Comparison of ENCODE assay signal across 13 cellular contexts in the genomic region with DNA sequence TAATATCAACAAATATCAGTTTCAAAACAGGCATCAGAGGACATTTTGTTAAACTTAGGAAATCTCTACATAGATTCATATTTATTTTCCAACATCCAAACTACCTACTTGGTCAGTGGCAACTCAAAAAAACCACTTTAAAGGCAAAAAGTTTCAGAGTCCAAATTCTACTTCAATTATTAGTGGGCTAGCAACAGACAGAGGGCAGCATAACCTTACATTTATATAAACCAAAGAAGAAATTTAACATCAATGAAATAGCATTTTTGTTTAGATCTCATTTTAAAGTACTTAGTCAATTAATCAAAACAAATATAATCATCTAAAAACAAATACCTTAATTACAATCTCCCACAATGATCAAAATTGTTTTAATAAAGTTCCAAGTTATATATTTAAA. TPM values are rescaled to one million over a fixed set of nuclear protein-coding genes. Genes with fewer than 3 reads are reported as not detected.
DNase-seq lines count a peak whose midpoint lies in the region; ATAC-seq, FAIRE-seq and TF ChIP-seq lines count a peak whose summit lies in the region.
"Had no signal": no experiment of that assay in that cellular context is flagged by ENCODE, and none has a peak within 500 bp of the region (broad histone marks: within the 10 kb centered on the region; RNA-seq: fewer than 3 reads in every experiment).

No MANE protein-coding gene starts in this region.

- CTCF ChIA-PET in activated CD4-positive, alpha-beta memory T cell treated with anti-CD3 and anti-CD28 coated beads for 36 hours (lab: Charles Lee): interaction anchor here (1.9 kb wide), 1 partner anchor 262 kb away, joined by 8 read pairs; no protein-coding TSS in a partner anchor

- no peak overlapping the region for H2BK15ac ChIP-seq in H9 (ENCODE audit: low read depth, low read length)

- H3K79me1 ChIP-seq in H9 (ENCODE audit: insufficient read depth, low read depth, low read length, poor library complexity, severe bottlenecking): no peaks in the 10 kb centered on the region

- H3K9me3 ChIP-seq in H9 (ENCODE audit: control insufficient read depth, low read depth, low read length) (no peaks in the 10 kb centered on the region), astrocyte (ENCODE audit: insufficient read depth, low read depth, low read length) (no peaks in the 10 kb centered on the region), SJCRH30 (replicated peaks) (no peaks in the 10 kb centered on the region)
- H3K9me3 ChIP-seq: upper lobe of left lung had no signal

- H3K56ac ChIP-seq in H9 (ENCODE audit: insufficient read length, low read depth, low read length): no peak overlapping the region

- H3K23me2 ChIP-seq in H9 (ENCODE audit: insufficient read length, low read depth, low read length, poor library complexity, severe bottlenecking): no peaks in the 10 kb centered on the region

- H3K4me3 ChIP-seq in astrocyte (ENCODE audit: insufficient read depth, low read depth, low read length) (no peak overlapping the region), SJCRH30 (no peak overlapping the region)
- H3K4me3 ChIP-seq: upper lobe of left lung had no signal

- no peak overlapping the region for H3T11ph ChIP-seq in H9 (ENCODE audit: low read length)

- H3K18ac ChIP-seq in H9 (ENCODE audit: insufficient read length, low read depth, low read length): no peak overlapping the region

- no peaks in the 10 kb centered on the region for H3K9me3 Mint-ChIP-seq in H9
- H3K9me3 Mint-ChIP-seq in astrocyte (ENCODE audit: unreplicated experiment): no peaks in the 10 kb centered on the region
- H3K9me3 Mint-ChIP-seq in activated CD4-positive, alpha-beta memory T cell treated with anti-CD3 and anti-CD28 coated beads for 36 hours: no peaks in the 10 kb centered on the region
- H3K9me3 Mint-ChIP-seq: activated T-cell treated with anti-CD3 and anti-CD28 coated beads, Interleukin-2, amount 50 U/mL, for 24 hours had no signal

- H4K5ac ChIP-seq in H9 (ENCODE audit: insufficient read length, low read depth, low read length): no peak overlapping the region

- POLR2A ChIA-PET in activated CD4-positive, alpha-beta memory T cell treated with anti-CD3 and anti-CD28 coated beads for 36 hours (lab: Charles Lee): no interaction called here

- H2BK20ac ChIP-seq in H9 (ENCODE audit: low read depth, low read length, poor library complexity, severe bottlenecking): no peak overlapping the region

- no peak for ATAC-seq in GM21360 (IDR thresholded peaks at IDR 0.05; ENCODE audit: unreplicated experiment)

- FAIRE-seq in astrocyte (lab: Jason Lieb, UNC) (peak; percentile 17), islet of Langerhans (lab: Jason Lieb, UNC) (peak; percentile 97)

- no peak overlapping the region for H3K14ac ChIP-seq in H9 (ENCODE audit: insufficient read depth, low read length)

- H4K8ac ChIP-seq in H9 (replicated peaks; ENCODE audit: insufficient read length, low read depth, low read length): no peak overlapping the region

- H3K36me3 Mint-ChIP-seq in H9 (ENCODE audit: insufficient read depth in 1 of 3, low read depth in 3 of 3): peaks cover 0 to 5% (median 2%) of the 10 kb centered on the region in 3 experiments; a peak in 2 of 7 replicates
- no peaks in the 10 kb centered on the region for H3K36me3 Mint-ChIP-seq in astrocyte (ENCODE audit: low read depth, unreplicated experiment)
- H3K36me3 Mint-ChIP-seq in activated CD4-positive, alpha-beta memory T cell treated with anti-CD3 and anti-CD28 coated beads for 36 hours: peaks cover 10% of the 10 kb centered on the region

- H3K27ac Mint-ChIP-seq in H9 (no peak overlapping the region), astrocyte (ENCODE audit: unreplicated experiment) (no peak overlapping the region)
- no peak overlapping the region for H3K27ac Mint-ChIP-seq in activated CD4-positive, alpha-beta memory T cell treated with anti-CD3 and anti-CD28 coated beads for 36 hours
- H3K27ac Mint-ChIP-seq: activated T-cell treated with anti-CD3 and anti-CD28 coated beads, Interleukin-2, amount 50 U/mL, for 24 hours had no signal

- H4K91ac ChIP-seq in H9 (ENCODE audit: insufficient read length, low read depth, low read length): no peak overlapping the region

- H2AFZ ChIP-seq in H9 (ENCODE audit: low read length) (no peak overlapping the region), astrocyte (ENCODE audit: low read depth, low read length) (no peak overlapping the region)

- H3K4me3 Mint-ChIP-seq in H9 (no peak overlapping the region), astrocyte (ENCODE audit: unreplicated experiment) (no peak overlapping the region)
- no peak overlapping the region for H3K4me3 Mint-ChIP-seq in activated CD4-positive, alpha-beta memory T cell treated with anti-CD3 and anti-CD28 coated beads for 36 hours
- H3K4me3 Mint-ChIP-seq: activated T-cell treated with anti-CD3 and anti-CD28 coated beads, Interleukin-2, amount 50 U/mL, for 24 hours had no signal

- no peaks in the 10 kb centered on the region for H3K27me3 ChIP-seq in H9 (ENCODE audit: insufficient read depth, low read length)
- no peaks in the 10 kb centered on the region for H3K27me3 ChIP-seq in astrocyte (ENCODE audit: insufficient read depth, low read length)
- H3K27me3 ChIP-seq in SJCRH30: no peaks in the 10 kb centered on the region
- H3K27me3 ChIP-seq: upper lobe of left lung had no signal

- H2BK12ac ChIP-seq in H9 (ENCODE audit: insufficient read length, low read depth, low read length): no peak overlapping the region

- no peaks in the 10 kb centered on the region for H3K4me1 ChIP-seq in H9 (ENCODE audit: insufficient read depth, low read length)
- no peaks in the 10 kb centered on the region for H3K4me1 ChIP-seq in astrocyte (ENCODE audit: insufficient read depth, low read length)
- H3K4me1 ChIP-seq in SJCRH30: peaks cover 4% of the 10 kb centered on the region; the same call in 1 of the 2 replicates

- DNase-seq in AG09319 (ENCODE audit: extremely low read depth, low read depth) (no peak), H9 (no peak), astrocyte (ENCODE audit: low read depth) (no peak), SJCRH30 (no peak), GM19240 (ENCODE audit: insufficient read length, low spot score) (no peak)
- no peak for DNase-seq in activated CD4-positive, alpha-beta memory T cell treated with anti-CD3 and anti-CD28 coated beads for 36 hours
- DNase-seq: activated T-cell treated with anti-CD3 and anti-CD28 coated beads, Interleukin-2, amount 50 U/mL, for 24 hours; DMS153; NCI-H524 treated with DMSO at 0.1 percent for 48 hours; T1000; upper lobe of left lung had no signal

- no peaks in the 10 kb centered on the region for H4K20me1 ChIP-seq in H9 (ENCODE audit: control insufficient read depth, insufficient read depth, insufficient read length)
- no peaks in the 10 kb centered on the region for H4K20me1 ChIP-seq in astrocyte (ENCODE audit: insufficient read depth, low read length)

- H3K27ac ChIP-seq in H9 (ENCODE audit: insufficient read length, low read depth, low read length) (no peak overlapping the region), astrocyte (ENCODE audit: low read depth, low read length) (no peak overlapping the region), SJCRH30 (no peak overlapping the region)
- H3K27ac ChIP-seq: upper lobe of left lung had no signal

- H3K36me3 ChIP-seq in astrocyte (ENCODE audit: insufficient read depth, low read length): no peaks in the 10 kb centered on the region
- H3K36me3 ChIP-seq in SJCRH30: no peaks in the 10 kb centered on the region
- H3K36me3 ChIP-seq: upper lobe of left lung had no signal

- H3K4ac ChIP-seq in H9 (ENCODE audit: low read depth, low read length): no peak overlapping the region

- peaks cover 2 to 4% of the 10 kb centered on the region in 2 experiments; a peak in 1 of 4 replicates for H3K4me1 Mint-ChIP-seq in H9
- H3K4me1 Mint-ChIP-seq in astrocyte (ENCODE audit: low read depth, unreplicated experiment): no peaks in the 10 kb centered on the region
- peaks cover 4% of the 10 kb centered on the region for H3K4me1 Mint-ChIP-seq in activated CD4-positive, alpha-beta memory T cell treated with anti-CD3 and anti-CD28 coated beads for 36 hours (ENCODE audit: low read depth)

- TF ChIP-seq CTCF in AG09319 (IDR thresholded peaks at IDR 0.05; ENCODE audit: low read depth, low read length) (peak; percentile 46), H9 (conservative IDR thresholded peaks at IDR 0.05) (peak; percentile 52), astrocyte (IDR thresholded peaks at IDR 0.05; ENCODE audit: insufficient read depth, low read depth, low read length) (peak; percentile 43)

- H3K9ac ChIP-seq in H9 (ENCODE audit: extremely low read depth, insufficient read length, low read length): no peak overlapping the region
- no peak overlapping the region for H3K9ac ChIP-seq in astrocyte (ENCODE audit: low read length)

- H3K79me2 ChIP-seq in H9 (ENCODE audit: insufficient read depth, low read length) (no peaks in the 10 kb centered on the region), astrocyte (ENCODE audit: insufficient read depth, low read length) (no peaks in the 10 kb centered on the region)

- no peak overlapping the region for H2AK5ac ChIP-seq in H9 (ENCODE audit: insufficient read length, low read length)

- intact Hi-C loops in activated CD4-positive, alpha-beta memory T cell treated with anti-CD3 and anti-CD28 coated beads for 36 hours (cut with micrococcal nuclease): no loop called here

- no peak overlapping the region for H2BK120ac ChIP-seq in H9 (ENCODE audit: low read depth, low read length, poor library complexity, severe bottlenecking)

- no peak overlapping the region for H3K23ac ChIP-seq in H9 (ENCODE audit: insufficient read length, low read depth, low read length)

- no peak overlapping the region for H2BK5ac ChIP-seq in H9 (ENCODE audit: insufficient read length, low read length)

- H3K27me3 Mint-ChIP-seq in H9 (ENCODE audit: low read depth) (no peaks in the 10 kb centered on the region), astrocyte (ENCODE audit: low read depth, unreplicated experiment) (no peaks in the 10 kb centered on the region)
- no peaks in the 10 kb centered on the region for H3K27me3 Mint-ChIP-seq in activated CD4-positive, alpha-beta memory T cell treated with anti-CD3 and anti-CD28 coated beads for 36 hours
- H3K27me3 Mint-ChIP-seq: activated T-cell treated with anti-CD3 and anti-CD28 coated beads, Interleukin-2, amount 50 U/mL, for 24 hours had no signal

- no peak overlapping the region for H3K4me2 ChIP-seq in H9 (ENCODE audit: insufficient read depth, insufficient read length, low read length)
- H3K4me2 ChIP-seq in astrocyte (ENCODE audit: low read length): no peak overlapping the region

RNA-seq across cellular contexts. Expression of gene RTTN, which starts 33.3 kb away (rescaled TPM):
- total RNA-seq in H9 (2021): 15.1 and 17.6 TPM in 2 replicates
- 5.2 and 6.3 TPM in 2 replicates for total RNA-seq in astrocyte
- total RNA-seq in activated CD4-positive, alpha-beta memory T cell treated with anti-CD3 and anti-CD28 coated beads for 36 hours: 10 to 100 TPM; 27.3 to 28.9 TPM
- total RNA-seq in SJCRH30 (2014; rRNA removed; shearing (Covaris generic)): 21.3 and 22.8 TPM in 2 replicates
